ENCODE assay signal across 15 cellular contexts in genomic region chr5:176629317-176629852, GRCh38. TPM values are rescaled to one million over a fixed set of nuclear protein-coding genes. Genes with fewer than 3 reads are reported as not detected.
DNase-seq lines count a peak whose midpoint lies in the region; ATAC-seq, FAIRE-seq and TF ChIP-seq lines count a peak whose summit lies in the region.
"Had no signal": no experiment of that assay in that cellular context is flagged by ENCODE, and none has a peak within 500 bp of the region (broad histone marks: within the 10 kb centered on the region; RNA-seq: fewer than 3 reads in every experiment).

No MANE protein-coding gene starts in this region.

- H3K36me3 ChIP-seq in CD8-positive, alpha-beta T cell (ENCODE audit: insufficient read depth, low read length): no peaks in the 10 kb centered on the region
- no peaks in the 10 kb centered on the region for H3K36me3 ChIP-seq in OCI-LY7 (ENCODE audit: insufficient read depth, low read length)
- H3K36me3 ChIP-seq in endocrine pancreas (ENCODE audit: control insufficient read depth, insufficient read depth, low read length): no peaks in the 10 kb centered on the region
- no peaks in the 10 kb centered on the region for H3K36me3 ChIP-seq in neural cell (ENCODE audit: insufficient read depth, low read length)
- H3K36me3 ChIP-seq in osteoblast (ENCODE audit: insufficient read depth, low read length): no peaks in the 10 kb centered on the region
- H3K36me3 ChIP-seq: brain microvascular endothelial cell had no signal

- no peak for TF ChIP-seq CTCF in CD8-positive, alpha-beta T cell (IDR thresholded peaks at IDR 0.05)
- no peak for TF ChIP-seq CTCF in OCI-LY7 (conservative IDR thresholded peaks at IDR 0.05; ENCODE audit: low read length)
- no peak for TF ChIP-seq CTCF in neural cell (IDR thresholded peaks at IDR 0.05; ENCODE audit: poor library complexity, severe bottlenecking)
- TF ChIP-seq CTCF in osteoblast (IDR thresholded peaks at IDR 0.05; ENCODE audit: extremely low read depth, low read depth, low read length): no peak

- peaks cover 12% of the 10 kb centered on the region for H3K4me1 Mint-ChIP-seq in CD8-positive, alpha-beta T cell (ENCODE audit: low read depth)

- H3K9me2 ChIP-seq in OCI-LY7 (ENCODE audit: insufficient read depth, low read length) (no peaks in the 10 kb centered on the region), neural cell (ENCODE audit: insufficient read depth, low read length) (no peaks in the 10 kb centered on the region)

- H3K27me3 ChIP-seq in CD8-positive, alpha-beta T cell (ENCODE audit: insufficient read depth, low read length): peaks cover 14% of the 10 kb centered on the region
- H3K27me3 ChIP-seq in endocrine pancreas (ENCODE audit: control insufficient read depth, insufficient read depth, low read length): no peaks in the 10 kb centered on the region
- peaks cover 50% of the 10 kb centered on the region for H3K27me3 ChIP-seq in neural cell (ENCODE audit: insufficient read depth, low read depth, low read length)
- peaks cover 86% of the 10 kb centered on the region for H3K27me3 ChIP-seq in osteoblast (ENCODE audit: insufficient read depth, low read length)

- H3K27ac Mint-ChIP-seq in CD8-positive, alpha-beta T cell: no peak overlapping the region
- H3K27ac Mint-ChIP-seq: activated CD4-positive, alpha-beta T cell treated with anti-CD3 and anti-CD28 coated beads, Interleukin-2, amount 10 ng/mL, durations not matched to agents 24 days and 14 days had no signal

- DNase-seq in CD8-positive, alpha-beta T cell: no peak
- DNase-seq in OCI-LY7 (ENCODE audit: low spot score) (no peak), GM12891 (ENCODE audit: insufficient read length, low spot score) (no peak), germinal center (ENCODE audit: low spot score) (no peak), osteoblast (ENCODE audit: insufficient read length, low spot score, missing footprints) (no peak), hippocampal formation (lab: John Stamatoyannopoulos, UW) (no peak)
- DNase-seq: activated CD4-positive, alpha-beta T cell treated with anti-CD3 and anti-CD28 coated beads, Interleukin-2, amount 10 ng/mL, durations not matched to agents 24 days and 14 days; brain microvascular endothelial cell; NCI-H2227 treated with DMSO at 0.1 percent for 48 hours had no signal

- H4K20me1 ChIP-seq in OCI-LY7 (ENCODE audit: insufficient read depth, low read length) (no peaks in the 10 kb centered on the region), neural cell (ENCODE audit: insufficient read depth) (no peaks in the 10 kb centered on the region), osteoblast (ENCODE audit: insufficient read depth, low read length) (peaks cover 6% of the 10 kb centered on the region)

- no peaks in the 10 kb centered on the region; the same call in 1 of the 2 replicates for H3K79me2 ChIP-seq in OCI-LY7 (ENCODE audit: insufficient read depth, low read depth, low read length)
- H3K79me2 ChIP-seq in neural cell (replicated peaks; ENCODE audit: insufficient read depth, low read length): no peaks in the 10 kb centered on the region
- H3K79me2 ChIP-seq in osteoblast (ENCODE audit: insufficient read depth, low read length): no peaks in the 10 kb centered on the region

- no peak for TF ChIP-seq POLR2A in GM12891 (IDR thresholded peaks at IDR 0.05; ENCODE audit: low read depth, low read length)

- H3F3A ChIP-seq in neural cell (ENCODE audit: insufficient read depth, low read length, poor library complexity, severe bottlenecking): no peaks in the 10 kb centered on the region

- peak overlapping the region; percentile 63 for H3K4me3 ChIP-seq in CD8-positive, alpha-beta T cell (ENCODE audit: low read depth, low read length)
- H3K4me3 ChIP-seq in OCI-LY7 (ENCODE audit: low read depth, low read length, poor library complexity, severe bottlenecking): peak overlapping the region; percentile 72
- H3K4me3 ChIP-seq in endocrine pancreas (ENCODE audit: control insufficient read depth, insufficient read depth, low read length): no peak overlapping the region
- peak overlapping the region; percentile 85 for H3K4me3 ChIP-seq in neural cell (ENCODE audit: low read length)
- no peak overlapping the region for H3K4me3 ChIP-seq in osteoblast (ENCODE audit: insufficient read depth, low read length)

- ATAC-seq in CD8-positive, alpha-beta T cell: no peak
- ATAC-seq: HCT116 had no signal

- H3K9ac ChIP-seq in endocrine pancreas (ENCODE audit: control insufficient read depth, insufficient read depth, low read length) (peak overlapping the region; percentile 15), neural cell (ENCODE audit: low read length) (peak overlapping the region; percentile 76)

- peak overlapping the region; percentile 39 for H3K4me3 Mint-ChIP-seq in CD8-positive, alpha-beta T cell

- no peak for TF ChIP-seq EP300 in neural cell (conservative IDR thresholded peaks at IDR 0.05; ENCODE audit: poor library complexity, severe bottlenecking)

- CTCF ChIA-PET in CD8-positive, alpha-beta T cell (lab: Charles Lee): interaction anchor here (0.9 to 1.2 kb wide), 2 partner anchors 31 to 56 kb away, joined by 3 to 6 read pairs; no protein-coding TSS in a partner anchor
- CTCF ChIA-PET in OCI-LY7 (lab: Charles Lee; ENCODE audit: unreplicated experiment): no interaction called here

- TF ChIP-seq RAD21 in neural cell (conservative IDR thresholded peaks at IDR 0.05): no peak

- POLR2A ChIA-PET in CD8-positive, alpha-beta T cell (lab: Charles Lee): interaction anchor here (1.0 to 1.9 kb wide), 2 partner anchors 8 to 18 kb away, joined by 3 to 5 read pairs; partner anchors contain the start of gene TSPAN17
- POLR2A ChIA-PET in OCI-LY7 (lab: Charles Lee): interaction anchor here (1.1 to 1.6 kb wide), 5 partner anchors 7 to 59 kb away, joined by 3 to 8 read pairs (median 4); partner anchors contain the start of gene TSPAN17

- H3K4me1 ChIP-seq in CD8-positive, alpha-beta T cell (ENCODE audit: insufficient read depth, low read length): peaks cover 13% of the 10 kb centered on the region
- H3K4me1 ChIP-seq in OCI-LY7 (ENCODE audit: insufficient read depth, low read length, poor library complexity, severe bottlenecking) (peaks cover 60% of the 10 kb centered on the region), endocrine pancreas (ENCODE audit: control insufficient read depth, insufficient read depth, low read length) (no peaks in the 10 kb centered on the region), osteoblast (ENCODE audit: insufficient read depth, low read length) (no peaks in the 10 kb centered on the region)

- H3K27me3 Mint-ChIP-seq in CD8-positive, alpha-beta T cell (ENCODE audit: low read depth): peaks cover 63% of the 10 kb centered on the region

- H3K4me2 ChIP-seq in OCI-LY7 (ENCODE audit: low read length): peak overlapping the region; percentile 99
- H3K4me2 ChIP-seq in neural cell (ENCODE audit: low read length): no peak overlapping the region
- no peak overlapping the region for H3K4me2 ChIP-seq in osteoblast (ENCODE audit: insufficient read depth, low read length)

- H3K9me3 Mint-ChIP-seq in CD8-positive, alpha-beta T cell: no peaks in the 10 kb centered on the region
- H3K9me3 Mint-ChIP-seq: activated CD4-positive, alpha-beta T cell treated with anti-CD3 and anti-CD28 coated beads, Interleukin-2, amount 10 ng/mL, durations not matched to agents 24 days and 14 days had no signal

- FAIRE-seq in GM12891 (lab: Jason Lieb, UNC): no peak
- FAIRE-seq: G401.6 had no signal

- no peaks in the 10 kb centered on the region for H3K9me3 ChIP-seq in CD8-positive, alpha-beta T cell (ENCODE audit: low read length)
- H3K9me3 ChIP-seq in OCI-LY7 (ENCODE audit: low read length): no peaks in the 10 kb centered on the region
- no peaks in the 10 kb centered on the region for H3K9me3 ChIP-seq in endocrine pancreas (ENCODE audit: control insufficient read depth, low read length)
- no peaks in the 10 kb centered on the region for H3K9me3 ChIP-seq in neural cell (ENCODE audit: low read length)
- H3K9me3 ChIP-seq in osteoblast (ENCODE audit: low read depth, low read length): no peaks in the 10 kb centered on the region

- H3K27ac ChIP-seq in CD8-positive, alpha-beta T cell (ENCODE audit: low read depth, low read length): no peak overlapping the region
- no peak overlapping the region for H3K27ac ChIP-seq in OCI-LY7 (ENCODE audit: low read depth, low read length, poor library complexity, severe bottlenecking)
- no peak overlapping the region for H3K27ac ChIP-seq in neural cell (ENCODE audit: low read length)
- no peak overlapping the region for H3K27ac ChIP-seq in osteoblast (ENCODE audit: low read depth, low read length)
- H3K27ac ChIP-seq: brain microvascular endothelial cell, C4-2B had no signal

- intact Hi-C loops in CD8-positive, alpha-beta T cell (cut with DNase I, micrococcal nuclease): no loop called here
- intact Hi-C loops in OCI-LY7 (cut with micrococcal nuclease; ENCODE audit: unreplicated experiment): no loop called here

- H2AFZ ChIP-seq in OCI-LY7 (ENCODE audit: low read length) (no peak overlapping the region), neural cell (ENCODE audit: low read depth, low read length) (no peak overlapping the region), osteoblast (ENCODE audit: low read length) (no peak overlapping the region)

- BruUV-seq in OCI-LY7 (replicated peaks; lab: Mats Ljungman, UMichigan): no TSS peak

- H3K36me3 Mint-ChIP-seq in CD8-positive, alpha-beta T cell: no peaks in the 10 kb centered on the region

TF ChIP-seq in GM12891, 5 proteins besides CTCF, POLR2A, EP300 and RAD21 (continues in another document):
- TF ChIP-seq PAX5 (IDR thresholded peaks at IDR 0.05; ENCODE audit: insufficient read depth, low read length, severe bottlenecking): no peak

RNA-seq across cellular contexts. Expression of gene SNCB, which starts 0.9 kb away (rescaled TPM):
- total RNA-seq in CD8-positive, alpha-beta T cell: not detected
- total RNA-seq in OCI-LY7 (2014; rRNA removed; shearing (Covaris generic)): 0.50 and 0.70 TPM in 2 replicates
- 3.5 TPM in 2 replicates for total RNA-seq in OCI-LY7 (2022)
- 10.1 and 12.5 TPM in 2 replicates for polyA plus RNA-seq in neural cell
- polyA minus RNA-seq in neural cell: 7.3 and 8.1 TPM in 2 replicates
- polyA plus RNA-seq in GM12891 (2012; ENCODE audit: low read depth, missing spikeins): 0.06 TPM
- not detected in 2 replicates for total RNA-seq in osteoblast
- total RNA-seq: activated CD4-positive, alpha-beta T cell treated with anti-CD3 and anti-CD28 coated beads, Interleukin-2, amount 10 ng/mL, durations not matched to agents 24 days and 14 days had no signal

RNA-seq across cellular contexts. Expression of gene EIF4E1B, which starts 1.1 kb away (rescaled TPM):
- not detected for total RNA-seq in CD8-positive, alpha-beta T cell
- total RNA-seq in OCI-LY7 (2014; rRNA removed; shearing (Covaris generic)): 0.16 and 0.64 TPM in 2 replicates
- total RNA-seq in OCI-LY7 (2022) (2.4 and 2.9 TPM in 2 replicates), osteoblast (not detected in 2 replicates)
- 0.82 TPM in 1 of 2 replicates, not detected in the other for polyA plus RNA-seq in neural cell
- polyA minus RNA-seq in neural cell: 1.5 TPM in 1 of 2 replicates, not detected in the other
- polyA plus RNA-seq in GM12891 (2012; ENCODE audit: low read depth, missing spikeins): not detected
- total RNA-seq: activated CD4-positive, alpha-beta T cell treated with anti-CD3 and anti-CD28 coated beads, Interleukin-2, amount 10 ng/mL, durations not matched to agents 24 days and 14 days; epithelial cell of proximal tubule had no signal

RNA-seq across cellular contexts. Expression of gene TSPAN17, which starts 17.9 kb away (rescaled TPM):
- 1 to 10 TPM; 9.5 to 9.8 TPM for total RNA-seq in CD8-positive, alpha-beta T cell
- 9.3 and 10.3 TPM in 2 replicates for total RNA-seq in OCI-LY7 (2014; rRNA removed; shearing (Covaris generic))
- total RNA-seq in OCI-LY7 (2022) (18.4 and 23.3 TPM in 2 replicates), osteoblast (26.1 and 33.6 TPM in 2 replicates)
- 66.1 and 66.4 TPM in 2 replicates for polyA plus RNA-seq in neural cell
- polyA minus RNA-seq in neural cell: 48.5 and 48.7 TPM in 2 replicates
- polyA plus RNA-seq in GM12891 (2012; ENCODE audit: low read depth, missing spikeins): 8.9 TPM

RNA-seq across cellular contexts. Expression of gene GPRIN1, which starts 19.4 kb away (rescaled TPM):
- total RNA-seq in CD8-positive, alpha-beta T cell: under 1 TPM; 0.14 to 0.16 TPM
- 3.8 and 4.9 TPM in 2 replicates for total RNA-seq in OCI-LY7 (2014; rRNA removed; shearing (Covaris generic))
- 4.5 and 5.3 TPM in 2 replicates for total RNA-seq in OCI-LY7 (2022)
- 32.3 and 42.8 TPM in 2 replicates for polyA plus RNA-seq in neural cell
- 87.6 and 94.2 TPM in 2 replicates for polyA minus RNA-seq in neural cell
- polyA plus RNA-seq in GM12891 (2012; ENCODE audit: low read depth, missing spikeins): 1.7 TPM
- 1.8 TPM in 2 replicates for total RNA-seq in osteoblast

Comparison
In these comparisons a context has a peak if more than half of its experiments do, and no peak if none do; other contexts are left out.
1. H3K4me3 ChIP-seq: peak in CD8-positive, alpha-beta T cell (single experiment), OCI-LY7 (single experiment) and neural cell (single experiment); none in endocrine pancreas (single experiment) and osteoblast (single experiment).